Comparison of ENCODE assay signal across 24 cellular contexts in genomic region chr1:202439308-202439707, GRCh38.
"Had no signal": no experiment of that assay in that cellular context is flagged by ENCODE, and none has a peak within 500 bp of the region (broad histone marks: within the 10 kb centered on the region; RNA-seq: fewer than 3 reads in every experiment).

No MANE protein-coding gene starts in this region.

- H3K4me1 Mint-ChIP-seq: activated B cell treated with CpG ODN at 0.5 μM for 24 hours; activated CD4-positive, alpha-beta T cell treated with anti-CD3 and anti-CD28 coated beads for 36 hours; endodermal cell; natural killer cell; stimulated activated memory B cell treated with anti-CD40 and anti-IgM and Interleukin-4, amounts not matched to agents 10 μg/mL and 1 μg/mL and 100 μg/mL, for 72 hours had no signal

- DNase-seq: activated B cell treated with CpG ODN at 0.5 μM for 24 hours; activated CD4-positive, alpha-beta memory T cell treated with anti-CD3 and anti-CD28 coated beads for 36 hours; activated CD4-positive, alpha-beta T cell treated with anti-CD3 and anti-CD28 coated beads for 36 hours; activated naive CD4-positive, alpha-beta T cell treated with anti-CD3 and anti-CD28 coated beads for 36 hours; activated T-cell treated with anti-CD3 and anti-CD28 coated beads, Interleukin-2, amount 50 U/mL, for 48 hours; amygdala; cerebellar nuclear complex; cortex of kidney; endodermal cell; esophagus squamous epithelium; head of caudate nucleus; left lung; mammary epithelial cell; natural killer cell; sigmoid colon; stimulated activated CD4-positive, alpha-beta T cell treated with anti-CD3 and anti-CD28 coated beads, Interleukin-15, amount 100 ng/mL, for 24 hours; transverse colon had no signal

- H3K4me1 ChIP-seq: esophagus squamous epithelium, gastroesophageal sphincter, left lung, pancreas, sigmoid colon, transverse colon had no signal

- H3K9me3 ChIP-seq: esophagus squamous epithelium, gastroesophageal sphincter, left lung, neutrophil, pancreas, sigmoid colon, transverse colon had no signal

- ATAC-seq: activated CD4-positive, alpha-beta T cell treated with anti-CD3 and anti-CD28 coated beads for 36 hours; gastroesophageal sphincter; natural killer cell; pancreas; stimulated activated memory B cell treated with anti-CD40 and anti-IgM and Interleukin-4, amounts not matched to agents 10 μg/mL and 1 μg/mL and 100 μg/mL, for 72 hours had no signal

- H3K27ac Mint-ChIP-seq: activated B cell treated with CpG ODN at 0.5 μM for 24 hours; activated CD4-positive, alpha-beta memory T cell treated with anti-CD3 and anti-CD28 coated beads for 36 hours; activated CD4-positive, alpha-beta T cell treated with anti-CD3 and anti-CD28 coated beads for 36 hours; activated naive CD4-positive, alpha-beta T cell treated with anti-CD3 and anti-CD28 coated beads for 36 hours; endodermal cell; mesothelial cell of epicardium; natural killer cell; stimulated activated memory B cell treated with anti-CD40 and anti-IgM and Interleukin-4, amounts not matched to agents 10 μg/mL and 1 μg/mL and 100 μg/mL, for 72 hours; T-helper 1 cell treated with Interleukin-12 subunit alpha and Interleukin-12 subunit beta and Interleukin-4 antibody, amounts not matched to agents 30 μg/mL and 1 μg/mL, for 36 hours had no signal

- H3K27me3 Mint-ChIP-seq: activated B cell treated with CpG ODN at 0.5 μM for 24 hours; activated CD4-positive, alpha-beta memory T cell treated with anti-CD3 and anti-CD28 coated beads for 36 hours; activated CD4-positive, alpha-beta T cell treated with anti-CD3 and anti-CD28 coated beads for 36 hours; stimulated activated memory B cell treated with anti-CD40 and anti-IgM and Interleukin-4, amounts not matched to agents 10 μg/mL and 1 μg/mL and 100 μg/mL, for 72 hours had no signal

- H3K9me3 Mint-ChIP-seq: activated B cell treated with CpG ODN at 0.5 μM for 24 hours; activated CD4-positive, alpha-beta memory T cell treated with anti-CD3 and anti-CD28 coated beads for 36 hours; activated naive CD4-positive, alpha-beta T cell treated with anti-CD3 and anti-CD28 coated beads for 36 hours; endodermal cell; mesothelial cell of epicardium; natural killer cell; stimulated activated memory B cell treated with anti-CD40 and anti-IgM and Interleukin-4, amounts not matched to agents 10 μg/mL and 1 μg/mL and 100 μg/mL, for 72 hours; T-helper 1 cell treated with Interleukin-12 subunit alpha and Interleukin-12 subunit beta and Interleukin-4 antibody, amounts not matched to agents 30 μg/mL and 1 μg/mL, for 36 hours had no signal

- H3K4me3 Mint-ChIP-seq: activated B cell treated with CpG ODN at 0.5 μM for 24 hours; activated CD4-positive, alpha-beta memory T cell treated with anti-CD3 and anti-CD28 coated beads for 36 hours; activated CD4-positive, alpha-beta T cell treated with anti-CD3 and anti-CD28 coated beads for 36 hours; activated naive CD4-positive, alpha-beta T cell treated with anti-CD3 and anti-CD28 coated beads for 36 hours; endodermal cell; mesothelial cell of epicardium; natural killer cell; stimulated activated memory B cell treated with anti-CD40 and anti-IgM and Interleukin-4, amounts not matched to agents 10 μg/mL and 1 μg/mL and 100 μg/mL, for 72 hours; T-helper 1 cell treated with Interleukin-12 subunit alpha and Interleukin-12 subunit beta and Interleukin-4 antibody, amounts not matched to agents 30 μg/mL and 1 μg/mL, for 36 hours had no signal

- H3K27ac ChIP-seq: esophagus squamous epithelium, gastroesophageal sphincter, left lung, neutrophil, pancreas, sigmoid colon, transverse colon had no signal

- H3K27me3 ChIP-seq: esophagus squamous epithelium, gastroesophageal sphincter, left lung, neutrophil, pancreas, sigmoid colon, transverse colon had no signal

- H3K4me3 ChIP-seq: esophagus squamous epithelium, gastroesophageal sphincter, left lung, pancreas, sigmoid colon, smooth muscle cell, transverse colon had no signal
